In the genomic region with DNA sequence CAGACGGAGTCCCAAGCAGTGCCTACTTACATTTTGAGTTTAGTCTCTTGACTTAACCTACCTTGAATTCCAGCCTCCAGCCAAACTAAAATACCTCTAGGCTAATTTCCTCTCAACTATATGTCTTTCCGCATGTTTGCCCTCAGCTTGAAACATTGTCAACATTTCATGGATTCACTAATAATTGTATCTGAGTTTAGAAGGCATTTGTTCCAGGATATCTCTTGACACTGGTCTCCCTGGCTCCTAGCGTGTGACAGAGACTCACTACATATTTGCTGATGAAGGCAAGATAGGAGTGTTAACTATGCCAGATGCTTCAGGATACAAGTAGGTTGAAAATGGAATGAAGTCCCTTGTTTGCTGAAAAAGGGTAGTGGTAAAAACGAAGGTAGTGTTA, we compare ENCODE assay signal across 27 cellular contexts.
"Had no signal": no experiment of that assay in that cellular context is flagged by ENCODE, and none has a peak within 500 bp of the region (broad histone marks: within the 10 kb centered on the region; RNA-seq: fewer than 3 reads in every experiment).

No MANE protein-coding gene starts in this region.

- H3K27me3 ChIP-seq: stomach, suprapubic skin, testis, thyroid gland, tibial artery, tibial nerve, transverse colon, upper lobe of left lung, upper lobe of right lung, uterus, vagina had no signal

- H3K4me1 ChIP-seq: stomach, suprapubic skin, testis, thyroid gland, tibial artery, tibial nerve, transverse colon, upper lobe of left lung, upper lobe of right lung, uterus, vagina had no signal

- H3K9me3 Mint-ChIP-seq: stimulated activated effector memory CD8-positive, alpha-beta T cell treated with anti-CD3 and anti-CD28 coated beads, Interleukin-12 subunit alpha, Interleukin-12 subunit beta, amount 100 ng/mL, for 72 hours; stimulated activated naive CD8-positive, alpha-beta T cell treated with anti-CD3 and anti-CD28 coated beads, Interleukin-15, amount 100 ng/mL, for 72 hours; type B pancreatic cell had no signal

- H3K27ac ChIP-seq: stomach, suprapubic skin, testis, thoracic aorta, thyroid gland, tibial artery, tibial nerve, transverse colon, upper lobe of left lung, upper lobe of right lung, uterus, vagina had no signal

- H3K36me3 ChIP-seq: stomach, suprapubic skin, thoracic aorta, thyroid gland, tibial artery, tibial nerve, transverse colon, upper lobe of left lung, upper lobe of right lung, uterus, vagina had no signal

- H3K4me3 Mint-ChIP-seq: stimulated activated effector memory CD8-positive, alpha-beta T cell treated with anti-CD3 and anti-CD28 coated beads, Interleukin-12 subunit alpha, Interleukin-12 subunit beta, amount 100 ng/mL, for 72 hours; stimulated activated memory B cell treated with anti-CD40 and anti-IgM and Interleukin-4, amounts not matched to agents 10 μg/mL and 1 μg/mL and 100 μg/mL, for 72 hours; stimulated activated naive B cell treated with anti-CD40 and anti-IgM and Interleukin-4, amounts not matched to agents 10 μg/mL and 1 μg/mL and 100 μg/mL, for 72 hours; stimulated activated naive CD8-positive, alpha-beta T cell treated with anti-CD3 and anti-CD28 coated beads, Interleukin-15, amount 100 ng/mL, for 72 hours; stimulated activated naive CD8-positive, alpha-beta T cell treated with anti-CD3 and anti-CD28 coated beads, Interleukin-15, Interleukin-2, amounts not matched to agents 100 ng/mL and 50 ng/mL, for 24 hours; type B pancreatic cell had no signal

- H3K4me3 ChIP-seq: stomach, suprapubic skin, testis, thoracic aorta, thyroid gland, tibial artery, tibial nerve, transverse colon, upper lobe of left lung, upper lobe of right lung, uterus, vagina had no signal

- DNase-seq: stimulated activated CD4-positive, alpha-beta T cell treated with anti-CD3 and anti-CD28 coated beads, Interleukin-2, amount 100 ng/mL, for 48 hours; stimulated activated CD4-positive, alpha-beta T cell treated with anti-CD3 and anti-CD28 coated beads, Interleukin-4, amount 100 ng/mL, for 1 hour; stimulated activated CD4-positive, alpha-beta T cell treated with anti-CD3 and anti-CD28 coated beads, Interleukin-4, amount 100 ng/mL, for 24 hours; stimulated activated CD4-positive, alpha-beta T cell treated with anti-CD3 and anti-CD28 coated beads, Interleukin-4, amount 100 ng/mL, for 4 hours; stimulated activated CD8-positive, alpha-beta memory T cell treated with anti-CD3 and anti-CD28 coated beads, Interleukin-4, amount 100 ng/mL, for 48 hours; stimulated activated naive B cell treated with anti-CD40 and anti-IgM and Interleukin-4, amounts not matched to agents 10 μg/mL and 1 μg/mL and 100 μg/mL, for 72 hours; stimulated activated naive CD4-positive, alpha-beta T cell; stimulated activated naive CD4-positive, alpha-beta T cell treated with Interleukin-2 at 50 U/mL for 16 hours; stimulated activated naive CD8-positive, alpha-beta T cell treated with anti-CD3 and anti-CD28 coated beads, Interleukin-15, amount 100 ng/mL, for 72 hours; stimulated activated naive CD8-positive, alpha-beta T cell treated with anti-CD3 and anti-CD28 coated beads, Interleukin-15, Interleukin-2, amounts not matched to agents 100 U/mL and 50 U/mL, for 24 hours; stomach; substantia nigra; testis; thyroid gland; tibial artery; transverse colon; upper lobe of left lung; upper lobe of right lung; uterus had no signal

- H3K27ac Mint-ChIP-seq: stimulated activated effector memory CD8-positive, alpha-beta T cell treated with anti-CD3 and anti-CD28 coated beads, Interleukin-12 subunit alpha, Interleukin-12 subunit beta, amount 100 ng/mL, for 72 hours; stimulated activated memory B cell treated with anti-CD40 and anti-IgM and Interleukin-4, amounts not matched to agents 10 μg/mL and 1 μg/mL and 100 μg/mL, for 72 hours; stimulated activated naive B cell treated with anti-CD40 and anti-IgM and Interleukin-4, amounts not matched to agents 10 μg/mL and 1 μg/mL and 100 μg/mL, for 72 hours; stimulated activated naive CD8-positive, alpha-beta T cell treated with anti-CD3 and anti-CD28 coated beads, Interleukin-15, amount 100 ng/mL, for 72 hours; stimulated activated naive CD8-positive, alpha-beta T cell treated with anti-CD3 and anti-CD28 coated beads, Interleukin-15, Interleukin-2, amounts not matched to agents 100 ng/mL and 50 ng/mL, for 24 hours; type B pancreatic cell had no signal

- H3K4me1 Mint-ChIP-seq: stimulated activated effector memory CD8-positive, alpha-beta T cell treated with anti-CD3 and anti-CD28 coated beads, Interleukin-12 subunit alpha, Interleukin-12 subunit beta, amount 100 ng/mL, for 72 hours; stimulated activated memory B cell treated with anti-CD40 and anti-IgM and Interleukin-4, amounts not matched to agents 10 μg/mL and 1 μg/mL and 100 μg/mL, for 72 hours; stimulated activated naive B cell treated with anti-CD40 and anti-IgM and Interleukin-4, amounts not matched to agents 10 μg/mL and 1 μg/mL and 100 μg/mL, for 72 hours; stimulated activated naive CD8-positive, alpha-beta T cell treated with anti-CD3 and anti-CD28 coated beads, Interleukin-15, amount 100 ng/mL, for 72 hours had no signal

- H3K36me3 Mint-ChIP-seq: stimulated activated effector memory CD8-positive, alpha-beta T cell treated with anti-CD3 and anti-CD28 coated beads, Interleukin-12 subunit alpha, Interleukin-12 subunit beta, amount 100 ng/mL, for 72 hours; stimulated activated memory B cell treated with anti-CD40 and anti-IgM and Interleukin-4, amounts not matched to agents 10 μg/mL and 1 μg/mL and 100 μg/mL, for 72 hours; stimulated activated naive B cell treated with anti-CD40 and anti-IgM and Interleukin-4, amounts not matched to agents 10 μg/mL and 1 μg/mL and 100 μg/mL, for 72 hours; type B pancreatic cell had no signal

- H3K9me3 ChIP-seq: stomach, suprapubic skin, testis, thoracic aorta, thyroid gland, tibial artery, tibial nerve, transverse colon, upper lobe of left lung, upper lobe of right lung, uterus, vagina had no signal

- H3K27me3 Mint-ChIP-seq: stimulated activated memory B cell treated with anti-CD40 and anti-IgM and Interleukin-4, amounts not matched to agents 10 μg/mL and 1 μg/mL and 100 μg/mL, for 72 hours; stimulated activated naive B cell treated with anti-CD40 and anti-IgM and Interleukin-4, amounts not matched to agents 10 μg/mL and 1 μg/mL and 100 μg/mL, for 72 hours; stimulated activated naive CD8-positive, alpha-beta T cell treated with anti-CD3 and anti-CD28 coated beads, Interleukin-15, amount 100 ng/mL, for 72 hours; type B pancreatic cell had no signal
